ENCODE assay signal across 1 cellular context in the genomic region with DNA sequence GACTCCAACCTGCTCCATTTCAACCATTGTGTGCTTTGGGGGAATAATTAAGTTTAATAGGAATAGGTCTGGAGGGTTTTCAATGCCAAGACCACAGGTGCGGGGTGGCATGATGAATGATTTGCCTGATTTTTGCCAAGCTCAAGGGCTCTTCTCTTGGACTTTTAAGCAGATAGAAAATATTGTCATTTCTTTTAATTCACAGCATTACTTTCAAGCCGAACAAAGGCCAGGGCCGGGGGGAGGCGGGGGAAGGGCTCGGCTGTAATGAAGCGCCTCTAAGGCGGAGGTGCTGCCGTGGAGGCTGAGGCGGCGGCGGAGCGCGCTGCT.
TF ChIP-seq lines count a peak whose summit lies in the region.

No MANE protein-coding gene starts in this region.

TF ChIP-seq in IMR-90, 13 proteins besides CTCF, POLR2A, EP300 and RAD21 (continued from another document):
- no peak for TF ChIP-seq BHLHE40 (IDR thresholded peaks at IDR 0.05; ENCODE audit: low read depth, low read length)
